1 cellular context compared by ENCODE assay signal in the genomic region with DNA sequence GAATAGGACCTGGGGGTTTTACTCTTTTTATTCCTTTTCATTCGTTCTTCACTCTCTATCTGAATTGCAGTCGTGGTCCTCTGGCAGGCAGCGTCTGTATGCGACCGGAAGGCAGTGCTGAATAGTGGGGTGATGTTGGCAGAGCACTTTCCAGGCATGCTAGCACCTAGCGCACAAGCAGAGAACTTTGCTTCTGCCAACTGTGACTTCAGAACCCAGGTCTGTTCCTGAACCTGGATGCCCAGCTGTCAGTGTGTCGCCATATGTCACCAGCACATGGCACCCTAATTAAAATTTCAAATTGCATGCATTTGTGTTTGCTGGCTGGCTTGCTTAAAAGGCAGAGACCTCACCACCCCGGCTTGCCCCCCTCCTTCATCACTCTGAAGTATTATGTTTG.
TF ChIP-seq lines count a peak whose summit lies in the region.

No MANE protein-coding gene starts in this region.

TF ChIP-seq in WTC11, 78 proteins besides CTCF, POLR2A, EP300 and RAD21 (continued from another document):
- TF ChIP-seq, protein P1, sequence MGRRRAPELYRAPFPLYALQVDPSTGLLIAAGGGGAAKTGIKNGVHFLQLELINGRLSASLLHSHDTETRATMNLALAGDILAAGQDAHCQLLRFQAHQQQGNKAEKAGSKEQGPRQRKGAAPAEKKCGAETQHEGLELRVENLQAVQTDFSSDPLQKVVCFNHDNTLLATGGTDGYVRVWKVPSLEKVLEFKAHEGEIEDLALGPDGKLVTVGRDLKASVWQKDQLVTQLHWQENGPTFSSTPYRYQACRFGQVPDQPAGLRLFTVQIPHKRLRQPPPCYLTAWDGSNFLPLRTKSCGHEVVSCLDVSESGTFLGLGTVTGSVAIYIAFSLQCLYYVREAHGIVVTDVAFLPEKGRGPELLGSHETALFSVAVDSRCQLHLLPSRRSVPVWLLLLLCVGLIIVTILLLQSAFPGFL (CRISPR knock-in tag; IDR thresholded peaks at IDR 0.05; ENCODE audit: borderline replicate concordance) = no peak
- TF ChIP-seq NR2C2 (CRISPR knock-in tag; IDR thresholded peaks at IDR 0.05) (no peak), CBFB (CRISPR knock-in tag; IDR thresholded peaks at IDR 0.05; ENCODE audit: low read depth) (no peak), ZNF396 (CRISPR knock-in tag; IDR thresholded peaks at IDR 0.05; ENCODE audit: borderline replicate concordance) (no peak), ZNF263 (CRISPR knock-in tag; IDR thresholded peaks at IDR 0.05; ENCODE audit: low read depth) (no peak), RORB (CRISPR knock-in tag; IDR thresholded peaks at IDR 0.05) (no peak), ETV6 (CRISPR knock-in tag; IDR thresholded peaks at IDR 0.05) (no peak)
- TF ChIP-seq, protein P2, sequence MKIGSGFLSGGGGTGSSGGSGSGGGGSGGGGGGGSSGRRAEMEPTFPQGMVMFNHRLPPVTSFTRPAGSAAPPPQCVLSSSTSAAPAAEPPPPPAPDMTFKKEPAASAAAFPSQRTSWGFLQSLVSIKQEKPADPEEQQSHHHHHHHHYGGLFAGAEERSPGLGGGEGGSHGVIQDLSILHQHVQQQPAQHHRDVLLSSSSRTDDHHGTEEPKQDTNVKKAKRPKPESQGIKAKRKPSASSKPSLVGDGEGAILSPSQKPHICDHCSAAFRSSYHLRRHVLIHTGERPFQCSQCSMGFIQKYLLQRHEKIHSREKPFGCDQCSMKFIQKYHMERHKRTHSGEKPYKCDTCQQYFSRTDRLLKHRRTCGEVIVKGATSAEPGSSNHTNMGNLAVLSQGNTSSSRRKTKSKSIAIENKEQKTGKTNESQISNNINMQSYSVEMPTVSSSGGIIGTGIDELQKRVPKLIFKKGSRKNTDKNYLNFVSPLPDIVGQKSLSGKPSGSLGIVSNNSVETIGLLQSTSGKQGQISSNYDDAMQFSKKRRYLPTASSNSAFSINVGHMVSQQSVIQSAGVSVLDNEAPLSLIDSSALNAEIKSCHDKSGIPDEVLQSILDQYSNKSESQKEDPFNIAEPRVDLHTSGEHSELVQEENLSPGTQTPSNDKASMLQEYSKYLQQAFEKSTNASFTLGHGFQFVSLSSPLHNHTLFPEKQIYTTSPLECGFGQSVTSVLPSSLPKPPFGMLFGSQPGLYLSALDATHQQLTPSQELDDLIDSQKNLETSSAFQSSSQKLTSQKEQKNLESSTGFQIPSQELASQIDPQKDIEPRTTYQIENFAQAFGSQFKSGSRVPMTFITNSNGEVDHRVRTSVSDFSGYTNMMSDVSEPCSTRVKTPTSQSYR (CRISPR knock-in tag; IDR thresholded peaks at IDR 0.05) = no peak
- TF ChIP-seq, protein P3, sequence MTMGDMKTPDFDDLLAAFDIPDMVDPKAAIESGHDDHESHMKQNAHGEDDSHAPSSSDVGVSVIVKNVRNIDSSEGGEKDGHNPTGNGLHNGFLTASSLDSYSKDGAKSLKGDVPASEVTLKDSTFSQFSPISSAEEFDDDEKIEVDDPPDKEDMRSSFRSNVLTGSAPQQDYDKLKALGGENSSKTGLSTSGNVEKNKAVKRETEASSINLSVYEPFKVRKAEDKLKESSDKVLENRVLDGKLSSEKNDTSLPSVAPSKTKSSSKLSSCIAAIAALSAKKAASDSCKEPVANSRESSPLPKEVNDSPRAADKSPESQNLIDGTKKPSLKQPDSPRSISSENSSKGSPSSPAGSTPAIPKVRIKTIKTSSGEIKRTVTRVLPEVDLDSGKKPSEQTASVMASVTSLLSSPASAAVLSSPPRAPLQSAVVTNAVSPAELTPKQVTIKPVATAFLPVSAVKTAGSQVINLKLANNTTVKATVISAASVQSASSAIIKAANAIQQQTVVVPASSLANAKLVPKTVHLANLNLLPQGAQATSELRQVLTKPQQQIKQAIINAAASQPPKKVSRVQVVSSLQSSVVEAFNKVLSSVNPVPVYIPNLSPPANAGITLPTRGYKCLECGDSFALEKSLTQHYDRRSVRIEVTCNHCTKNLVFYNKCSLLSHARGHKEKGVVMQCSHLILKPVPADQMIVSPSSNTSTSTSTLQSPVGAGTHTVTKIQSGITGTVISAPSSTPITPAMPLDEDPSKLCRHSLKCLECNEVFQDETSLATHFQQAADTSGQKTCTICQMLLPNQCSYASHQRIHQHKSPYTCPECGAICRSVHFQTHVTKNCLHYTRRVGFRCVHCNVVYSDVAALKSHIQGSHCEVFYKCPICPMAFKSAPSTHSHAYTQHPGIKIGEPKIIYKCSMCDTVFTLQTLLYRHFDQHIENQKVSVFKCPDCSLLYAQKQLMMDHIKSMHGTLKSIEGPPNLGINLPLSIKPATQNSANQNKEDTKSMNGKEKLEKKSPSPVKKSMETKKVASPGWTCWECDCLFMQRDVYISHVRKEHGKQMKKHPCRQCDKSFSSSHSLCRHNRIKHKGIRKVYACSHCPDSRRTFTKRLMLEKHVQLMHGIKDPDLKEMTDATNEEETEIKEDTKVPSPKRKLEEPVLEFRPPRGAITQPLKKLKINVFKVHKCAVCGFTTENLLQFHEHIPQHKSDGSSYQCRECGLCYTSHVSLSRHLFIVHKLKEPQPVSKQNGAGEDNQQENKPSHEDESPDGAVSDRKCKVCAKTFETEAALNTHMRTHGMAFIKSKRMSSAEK (CRISPR knock-in tag; IDR thresholded peaks at IDR 0.05; ENCODE audit: borderline replicate concordance) = no peak
TF ChIP-seq in WTC11: peak in this region for 0.
